Comparison of ENCODE assay signal across 8 cellular contexts in genomic region chr7:139232377-139232717, GRCh38. TPM values are rescaled to one million over a fixed set of nuclear protein-coding genes. Genes with fewer than 3 reads are reported as not detected.
DNase-seq lines count a peak whose midpoint lies in the region; ATAC-seq and TF ChIP-seq lines count a peak whose summit lies in the region.

No MANE protein-coding gene starts in this region.

- no peak for ATAC-seq in stimulated activated memory B cell treated with anti-CD40 and anti-IgM and Interleukin-4, amounts not matched to agents 10 μg/mL and 1 μg/mL and 100 μg/mL, for 72 hours

- peak overlapping the region; percentile 86 for H3K4me2 ChIP-seq in hepatocyte

- CTCF ChIA-PET in activated CD4-positive, alpha-beta T cell treated with anti-CD3 and anti-CD28 coated beads, Interleukin-2, amount 10 ng/mL, durations not matched to agents 7 days and 5 days (lab: Charles Lee) = no interaction called here
- CTCF ChIA-PET in activated CD4-positive, alpha-beta memory T cell treated with anti-CD3 and anti-CD28 coated beads for 36 hours (lab: Charles Lee) = interaction anchor here (0.5 to 1.3 kb wide), 4 partner anchors 103 to 215 kb away, joined by 3 to 5 read pairs (median 4); no protein-coding TSS in a partner anchor

- H2AFZ ChIP-seq in hepatocyte = peak overlapping the region; percentile 12

- H3K27me3 Mint-ChIP-seq in activated CD4-positive, alpha-beta T cell treated with anti-CD3 and anti-CD28 coated beads, Interleukin-2, amount 10 ng/mL, durations not matched to agents 7 days and 5 days = peaks cover 29% of the 10 kb centered on the region
- peaks cover 5% of the 10 kb centered on the region for H3K27me3 Mint-ChIP-seq in activated CD4-positive, alpha-beta memory T cell treated with anti-CD3 and anti-CD28 coated beads for 36 hours
- H3K27me3 Mint-ChIP-seq in stimulated activated memory B cell treated with anti-CD40 and anti-IgM and Interleukin-4, amounts not matched to agents 10 μg/mL and 1 μg/mL and 100 μg/mL, for 72 hours = no peaks in the 10 kb centered on the region

- H3K9me2 ChIP-seq in hepatocyte (replicated peaks; ENCODE audit: insufficient read depth) = no peaks in the 10 kb centered on the region

- no peak for TF ChIP-seq CTCF in hepatocyte (IDR thresholded peaks at IDR 0.05; ENCODE audit: poor library complexity)

- peaks cover 23% of the 10 kb centered on the region for H3K4me1 Mint-ChIP-seq in activated CD4-positive, alpha-beta T cell treated with anti-CD3 and anti-CD28 coated beads, Interleukin-2, amount 10 ng/mL, durations not matched to agents 7 days and 5 days
- H3K4me1 Mint-ChIP-seq in activated CD4-positive, alpha-beta memory T cell treated with anti-CD3 and anti-CD28 coated beads for 36 hours (ENCODE audit: low read depth) = peaks cover 29% of the 10 kb centered on the region
- H3K4me1 Mint-ChIP-seq in stimulated activated memory B cell treated with anti-CD40 and anti-IgM and Interleukin-4, amounts not matched to agents 10 μg/mL and 1 μg/mL and 100 μg/mL, for 72 hours = peaks cover 25% of the 10 kb centered on the region

- peak overlapping the region; percentile 79 for H3K27ac Mint-ChIP-seq in activated CD4-positive, alpha-beta T cell treated with anti-CD3 and anti-CD28 coated beads, Interleukin-2, amount 10 ng/mL, durations not matched to agents 7 days and 5 days
- H3K27ac Mint-ChIP-seq in activated CD4-positive, alpha-beta memory T cell treated with anti-CD3 and anti-CD28 coated beads for 36 hours = no peak overlapping the region
- H3K27ac Mint-ChIP-seq in stimulated activated memory B cell treated with anti-CD40 and anti-IgM and Interleukin-4, amounts not matched to agents 10 μg/mL and 1 μg/mL and 100 μg/mL, for 72 hours = peak overlapping the region; percentile 79

- peak overlapping the region; percentile 95 for H3K27ac ChIP-seq in hepatocyte

- no peaks in the 10 kb centered on the region for H3K9me3 Mint-ChIP-seq in activated CD4-positive, alpha-beta T cell treated with anti-CD3 and anti-CD28 coated beads, Interleukin-2, amount 10 ng/mL, durations not matched to agents 7 days and 5 days
- H3K9me3 Mint-ChIP-seq in activated CD4-positive, alpha-beta memory T cell treated with anti-CD3 and anti-CD28 coated beads for 36 hours = no peaks in the 10 kb centered on the region
- no peaks in the 10 kb centered on the region for H3K9me3 Mint-ChIP-seq in stimulated activated memory B cell treated with anti-CD40 and anti-IgM and Interleukin-4, amounts not matched to agents 10 μg/mL and 1 μg/mL and 100 μg/mL, for 72 hours

- no peaks in the 10 kb centered on the region for H3K9me3 ChIP-seq in hepatocyte (ENCODE audit: low read depth)

- POLR2A ChIA-PET in activated CD4-positive, alpha-beta T cell treated with anti-CD3 and anti-CD28 coated beads, Interleukin-2, amount 10 ng/mL, durations not matched to agents 7 days and 5 days (lab: Charles Lee) = no interaction called here
- POLR2A ChIA-PET in activated CD4-positive, alpha-beta memory T cell treated with anti-CD3 and anti-CD28 coated beads for 36 hours (lab: Charles Lee) = interaction anchor here (1.0 to 2.8 kb wide), 2 partner anchors 11 to 138 kb away, joined by 3 to 17 read pairs; no protein-coding TSS in a partner anchor

- peak overlapping the region; percentile 92 for H3K4me3 Mint-ChIP-seq in activated CD4-positive, alpha-beta T cell treated with anti-CD3 and anti-CD28 coated beads, Interleukin-2, amount 10 ng/mL, durations not matched to agents 7 days and 5 days
- peak overlapping the region; percentile 92 for H3K4me3 Mint-ChIP-seq in activated CD4-positive, alpha-beta memory T cell treated with anti-CD3 and anti-CD28 coated beads for 36 hours
- peak overlapping the region; percentile 92 for H3K4me3 Mint-ChIP-seq in stimulated activated memory B cell treated with anti-CD40 and anti-IgM and Interleukin-4, amounts not matched to agents 10 μg/mL and 1 μg/mL and 100 μg/mL, for 72 hours

- DNase-seq in activated CD4-positive, alpha-beta T cell treated with anti-CD3 and anti-CD28 coated beads, Interleukin-2, amount 10 ng/mL, durations not matched to agents 7 days and 5 days = no peak
- DNase-seq in activated CD4-positive, alpha-beta T cell treated with anti-CD3 and anti-CD28 coated beads, Interleukin-2, amount 50 U/mL, for 4 hours = no peak
- DNase-seq in activated CD4-positive, alpha-beta memory T cell treated with anti-CD3 and anti-CD28 coated beads for 36 hours = peak; percentile 24
- DNase-seq in hepatocyte (ENCODE audit: low spot score) = no peak
- DNase-seq in NCI-H1092 (lab: John Stamatoyannopoulos, UW) = no peak
- no peak for DNase-seq in stimulated activated naive CD4-positive, alpha-beta T cell treated with Interleukin-2 at 50 U/mL for 16 hours (lab: John Stamatoyannopoulos, UW)
- no peak for DNase-seq in NCI-H1417 treated with DMSO at 0.1 percent for 48 hours (lab: John Stamatoyannopoulos, UW)

- H3K79me2 ChIP-seq in hepatocyte = peaks cover 56% of the 10 kb centered on the region

- peaks cover 18% of the 10 kb centered on the region for H3K4me1 ChIP-seq in hepatocyte (ENCODE audit: insufficient read depth)

- WGBS in hepatocyte (ENCODE audit: low lambda C conversion rate, missing lambda C conversion rate) = 5% methylated on average over 8 of the region's 8 CpGs

- peak overlapping the region; percentile 38 for H3K4me3 ChIP-seq in hepatocyte

- H3K36me3 ChIP-seq in hepatocyte (replicated peaks; ENCODE audit: insufficient read depth, low read depth) = peaks cover under 1% of the 10 kb centered on the region

- H3K27me3 ChIP-seq in hepatocyte = no peaks in the 10 kb centered on the region

- H3K36me3 Mint-ChIP-seq in activated CD4-positive, alpha-beta T cell treated with anti-CD3 and anti-CD28 coated beads, Interleukin-2, amount 10 ng/mL, durations not matched to agents 7 days and 5 days (ENCODE audit: low read depth) = peaks cover 5% of the 10 kb centered on the region
- peaks cover 4% of the 10 kb centered on the region for H3K36me3 Mint-ChIP-seq in activated CD4-positive, alpha-beta memory T cell treated with anti-CD3 and anti-CD28 coated beads for 36 hours
- H3K36me3 Mint-ChIP-seq in stimulated activated memory B cell treated with anti-CD40 and anti-IgM and Interleukin-4, amounts not matched to agents 10 μg/mL and 1 μg/mL and 100 μg/mL, for 72 hours = peaks cover 6% of the 10 kb centered on the region

- intact Hi-C loops in activated CD4-positive, alpha-beta memory T cell treated with anti-CD3 and anti-CD28 coated beads for 36 hours (cut with micrococcal nuclease) = no loop called here

- H4K20me1 ChIP-seq in hepatocyte (ENCODE audit: insufficient read depth, poor library complexity, severe bottlenecking) = peaks cover 9% of the 10 kb centered on the region

RNA-seq across cellular contexts. Expression of gene UBN2, which starts 1.3 kb away (rescaled TPM):
- 10 to 100 TPM in 1 of 2 experiments, 1 to 10 TPM in 1; 9.5 to 11.8 TPM for total RNA-seq in activated CD4-positive, alpha-beta T cell treated with anti-CD3 and anti-CD28 coated beads, Interleukin-2, amount 10 ng/mL, durations not matched to agents 7 days and 5 days
- total RNA-seq in activated CD4-positive, alpha-beta memory T cell treated with anti-CD3 and anti-CD28 coated beads for 36 hours = 10 to 100 TPM; 11.3 to 13.3 TPM
- 12.6 and 12.9 TPM in 2 replicates for total RNA-seq in hepatocyte
- polyA plus RNA-seq in hepatocyte = 4.5 and 5.1 TPM in 2 replicates
